ENCODE assay signal across 1 cellular context in genomic region chr18:69795785-69796184, GRCh38.
TF ChIP-seq lines count a peak whose summit lies in the region.

No MANE protein-coding gene starts in this region.

TF ChIP-seq in H1, 55 proteins besides CTCF, POLR2A, EP300 and RAD21 (continued from another document):
- TF ChIP-seq, protein P1, sequence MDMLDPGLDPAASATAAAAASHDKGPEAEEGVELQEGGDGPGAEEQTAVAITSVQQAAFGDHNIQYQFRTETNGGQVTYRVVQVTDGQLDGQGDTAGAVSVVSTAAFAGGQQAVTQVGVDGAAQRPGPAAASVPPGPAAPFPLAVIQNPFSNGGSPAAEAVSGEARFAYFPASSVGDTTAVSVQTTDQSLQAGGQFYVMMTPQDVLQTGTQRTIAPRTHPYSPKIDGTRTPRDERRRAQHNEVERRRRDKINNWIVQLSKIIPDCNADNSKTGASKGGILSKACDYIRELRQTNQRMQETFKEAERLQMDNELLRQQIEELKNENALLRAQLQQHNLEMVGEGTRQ (IDR thresholded peaks at IDR 0.05; ENCODE audit: low read length) = no peak
- TF ChIP-seq CHD2 (IDR thresholded peaks at IDR 0.05; ENCODE audit: low read length) (no peak), SRF (IDR thresholded peaks at IDR 0.05; ENCODE audit: low read depth, low read length) (no peak), SUZ12 (IDR thresholded peaks at IDR 0.05; ENCODE audit: low read length) (no peak), RBBP5 (IDR thresholded peaks at IDR 0.05; ENCODE audit: borderline replicate concordance, low read depth, low read length) (no peak), RNF2 (IDR thresholded peaks at IDR 0.05; ENCODE audit: borderline replicate concordance, low read depth, low read length, missing control alignments, poor library complexity, severe bottlenecking) (no peak), CBX5 (IDR thresholded peaks at IDR 0.05; ENCODE audit: low read depth, low read length) (no peak), ASH2L (IDR thresholded peaks at IDR 0.05; ENCODE audit: low read length) (no peak), TEAD4 (IDR thresholded peaks at IDR 0.05; ENCODE audit: low read depth, low read length) (no peak), TCF12 (IDR thresholded peaks at IDR 0.05; ENCODE audit: low read depth, low read length) (no peak), GABPA (IDR thresholded peaks at IDR 0.05; ENCODE audit: borderline replicate concordance, insufficient read depth, low read length) (no peak), POU5F1 (IDR thresholded peaks at IDR 0.05; ENCODE audit: low read depth, low read length) (no peak), GTF2F1 (IDR thresholded peaks at IDR 0.05; ENCODE audit: borderline replicate concordance, low read depth, low read length) (no peak), JUND (IDR thresholded peaks at IDR 0.05; ENCODE audit: low read length) (no peak)
